In genomic region chr12:49883065-49883464, GRCh38 we compare ENCODE assay signal across 1 cellular context.
TF ChIP-seq lines count a peak whose summit lies in the region.

No MANE protein-coding gene starts in this region.

TF ChIP-seq in HepG2, 621 proteins besides CTCF, POLR2A, EP300 and RAD21:
- no peak for TF ChIP-seq ZNF350 (CRISPR knock-in tag; IDR thresholded peaks at IDR 0.05; ENCODE audit: borderline replicate concordance, low read depth)
- TF ChIP-seq ZSCAN30 (CRISPR knock-in tag; IDR thresholded peaks at IDR 0.05): no peak
- no peak for TF ChIP-seq ETV5 (CRISPR knock-in tag; IDR thresholded peaks at IDR 0.05; ENCODE audit: borderline replicate concordance)
- no peak for TF ChIP-seq ETV6 (CRISPR knock-in tag; conservative IDR thresholded peaks at IDR 0.05)
- TF ChIP-seq GZF1 (CRISPR knock-in tag; IDR thresholded peaks at IDR 0.05): no peak
- no peak for TF ChIP-seq ZNF468 (CRISPR knock-in tag; IDR thresholded peaks at IDR 0.05)
- no peak for TF ChIP-seq ZNF609 (CRISPR knock-in tag; IDR thresholded peaks at IDR 0.05; ENCODE audit: borderline replicate concordance)
- TF ChIP-seq GABPB1 (CRISPR knock-in tag; IDR thresholded peaks at IDR 0.05): no peak
- no peak for TF ChIP-seq GTF3A (CRISPR knock-in tag; conservative IDR thresholded peaks at IDR 0.05)
- TF ChIP-seq ZNF441 (CRISPR knock-in tag; IDR thresholded peaks at IDR 0.05; ENCODE audit: borderline replicate concordance): no peak
- TF ChIP-seq FOXJ3 (CRISPR knock-in tag; IDR thresholded peaks at IDR 0.05; ENCODE audit: borderline replicate concordance): no peak
- no peak for TF ChIP-seq ZNF430 (CRISPR knock-in tag; IDR thresholded peaks at IDR 0.05)
- TF ChIP-seq GTF2F1 (IDR thresholded peaks at IDR 0.05; ENCODE audit: low read length): no peak
- no peak for TF ChIP-seq ELF3 (CRISPR knock-in tag; IDR thresholded peaks at IDR 0.05)
- TF ChIP-seq TMF1 (CRISPR knock-in tag; IDR thresholded peaks at IDR 0.05; ENCODE audit: low read depth): no peak
- TF ChIP-seq RNF219 (CRISPR knock-in tag; IDR thresholded peaks at IDR 0.05): no peak
